Comparison of ENCODE assay signal across 1 cellular context in genomic region chrX:107700802-107701201, GRCh38.
TF ChIP-seq lines count a peak whose summit lies in the region.

No MANE protein-coding gene starts in this region.

TF ChIP-seq in GM23338, 12 proteins besides CTCF, POLR2A, EP300 and RAD21 (continued from another document):
- TF ChIP-seq REST (IDR thresholded peaks at IDR 0.05; ENCODE audit: unreplicated experiment) (no peak), EZH2phosphoT487 (IDR thresholded peaks at IDR 0.05; ENCODE audit: unreplicated experiment) (no peak)
